14 cellular contexts compared by ENCODE assay signal in the genomic region with DNA sequence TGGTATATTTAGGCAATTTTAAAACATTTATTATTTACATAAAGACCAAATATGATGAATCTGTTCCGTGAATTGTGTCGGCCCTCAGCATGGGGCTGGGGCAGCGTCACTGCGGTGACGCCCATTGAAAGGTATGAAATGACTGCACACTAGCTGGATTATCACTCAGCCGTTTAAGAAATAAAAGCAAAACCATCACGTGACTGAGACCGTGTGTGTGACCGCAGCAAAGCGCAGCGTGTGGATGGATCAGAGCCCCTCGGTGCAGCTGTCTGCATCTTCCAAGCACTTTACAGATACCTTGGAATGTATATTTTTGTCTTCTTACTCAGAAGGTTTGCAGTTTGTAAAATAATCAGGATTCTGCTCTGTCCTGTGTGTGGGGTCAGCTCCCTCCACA. TPM values are rescaled to one million over a fixed set of nuclear protein-coding genes. Genes with fewer than 3 reads are reported as not detected.
DNase-seq lines count a peak whose midpoint lies in the region; ATAC-seq, FAIRE-seq and TF ChIP-seq lines count a peak whose summit lies in the region.
"Had no signal": no experiment of that assay in that cellular context is flagged by ENCODE, and none has a peak within 500 bp of the region (broad histone marks: within the 10 kb centered on the region; RNA-seq: fewer than 3 reads in every experiment).

No MANE protein-coding gene starts in this region.

- FAIRE-seq in frontal cortex (lab: Jason Lieb, UNC), result no peak
- FAIRE-seq: A204.1, bronchial epithelial cell had no signal

- peaks cover 76% of the 10 kb centered on the region for H3K36me3 ChIP-seq in endodermal cell (ENCODE audit: control insufficient read depth, insufficient read depth, low read length)

- no peak overlapping the region for H3K27ac ChIP-seq in endodermal cell (ENCODE audit: low read depth, low read length)
- H3K27ac ChIP-seq: SK-N-MC had no signal

- TF ChIP-seq CTCF in endodermal cell (conservative IDR thresholded peaks at IDR 0.05), result no peak

- TF ChIP-seq RAD21 in Ishikawa (IDR thresholded peaks at IDR 0.05; ENCODE audit: low read depth), result no peak

- H3K4me1 Mint-ChIP-seq in T-helper 2 cell treated with Interferon-gamma antibody and Interleukin-4, amounts not matched to agents 5 μg/mL and 100 μg/mL, for 36 hours (ENCODE audit: low read depth), result peaks cover 13% of the 10 kb centered on the region
- H3K4me1 Mint-ChIP-seq in endodermal cell, result no peaks in the 10 kb centered on the region

- no peak overlapping the region for H3K4me3 Mint-ChIP-seq in T-helper 2 cell treated with Interferon-gamma antibody and Interleukin-4, amounts not matched to agents 5 μg/mL and 100 μg/mL, for 36 hours
- H3K4me3 Mint-ChIP-seq in endodermal cell, result no peak overlapping the region

- no peak overlapping the region for H3K9ac ChIP-seq in endodermal cell (ENCODE audit: extremely low read depth, low read length, poor library complexity, severe bottlenecking)

- no peaks in the 10 kb centered on the region for H3K9me3 ChIP-seq in endodermal cell (ENCODE audit: control insufficient read depth, low read length)

- WGBS in endodermal cell (ENCODE audit: insufficient coverage in 1 of 2, insufficient read length in 1 of 2), 2 experiments, result 95 to 98% methylated on average over 12 of the region's 12 CpGs

- no peaks in the 10 kb centered on the region for H3K9me3 Mint-ChIP-seq in T-helper 2 cell treated with Interferon-gamma antibody and Interleukin-4, amounts not matched to agents 5 μg/mL and 100 μg/mL, for 36 hours
- peaks cover 2% of the 10 kb centered on the region for H3K9me3 Mint-ChIP-seq in endodermal cell

- no peak overlapping the region for H3K4me3 ChIP-seq in endodermal cell (ENCODE audit: low read length)
- H3K4me3 ChIP-seq in skeletal muscle cell (ENCODE audit: low read depth, low read length), result no peak overlapping the region
- H3K4me3 ChIP-seq: SK-N-MC had no signal

- peak overlapping the region; percentile 75 for H3K27ac Mint-ChIP-seq in T-helper 2 cell treated with Interferon-gamma antibody and Interleukin-4, amounts not matched to agents 5 μg/mL and 100 μg/mL, for 36 hours
- peak overlapping the region; percentile 78 for H3K27ac Mint-ChIP-seq in endodermal cell

- no peak for DNase-seq in T-helper 2 cell treated with Interferon-gamma antibody and Interleukin-4, amounts not matched to agents 5 μg/mL and 100 μg/mL, for 36 hours (ENCODE audit: low spot score)
- DNase-seq in T-helper 2 cell, result no peak
- no peak for DNase-seq in endodermal cell
- DNase-seq in skeletal muscle cell (ENCODE audit: low read depth), result peak; percentile 39
- no peak for DNase-seq in frontal cortex (ENCODE audit: low spot score in 2 of 2)
- no peak for DNase-seq in T1000 (lab: John Stamatoyannopoulos, UW)
- DNase-seq: activated CD4-positive, CD25-positive, alpha-beta regulatory T cell; NCI-H1105 treated with DMSO at 0.1 percent for 48 hours; NCI-H226 had no signal

- peaks cover 54% of the 10 kb centered on the region for H3K36me3 Mint-ChIP-seq in T-helper 2 cell treated with Interferon-gamma antibody and Interleukin-4, amounts not matched to agents 5 μg/mL and 100 μg/mL, for 36 hours (ENCODE audit: low read depth)
- peaks cover 79% of the 10 kb centered on the region for H3K36me3 Mint-ChIP-seq in endodermal cell (ENCODE audit: low read depth)

- no peaks in the 10 kb centered on the region for H3K27me3 Mint-ChIP-seq in T-helper 2 cell treated with Interferon-gamma antibody and Interleukin-4, amounts not matched to agents 5 μg/mL and 100 μg/mL, for 36 hours (ENCODE audit: low read depth)
- no peaks in the 10 kb centered on the region for H3K27me3 Mint-ChIP-seq in endodermal cell (ENCODE audit: insufficient read depth)

- ATAC-seq in GM19328 (IDR thresholded peaks at IDR 0.05; ENCODE audit: unreplicated experiment), result no peak

- no peak for TF ChIP-seq EP300 in Ishikawa (IDR thresholded peaks at IDR 0.05; ENCODE audit: borderline replicate concordance)

- no peaks in the 10 kb centered on the region for H3K4me1 ChIP-seq in endodermal cell (ENCODE audit: control insufficient read depth, insufficient read depth, low read length)

- H3K27me3 ChIP-seq in endodermal cell (ENCODE audit: control insufficient read depth, insufficient read depth, low read length, poor library complexity, severe bottlenecking), result no peaks in the 10 kb centered on the region

TF ChIP-seq in Ishikawa, 13 proteins besides CTCF, POLR2A, EP300 and RAD21:
- TF ChIP-seq, protein P1, sequence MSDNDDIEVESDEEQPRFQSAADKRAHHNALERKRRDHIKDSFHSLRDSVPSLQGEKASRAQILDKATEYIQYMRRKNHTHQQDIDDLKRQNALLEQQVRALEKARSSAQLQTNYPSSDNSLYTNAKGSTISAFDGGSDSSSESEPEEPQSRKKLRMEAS (IDR thresholded peaks at IDR 0.05), result 0 out of 2 replicates have a peak, but pooled peaks have one; percentile 29
- no peak for TF ChIP-seq TAF1 (IDR thresholded peaks at IDR 0.05; ENCODE audit: low read depth)
- TF ChIP-seq, protein P2, sequence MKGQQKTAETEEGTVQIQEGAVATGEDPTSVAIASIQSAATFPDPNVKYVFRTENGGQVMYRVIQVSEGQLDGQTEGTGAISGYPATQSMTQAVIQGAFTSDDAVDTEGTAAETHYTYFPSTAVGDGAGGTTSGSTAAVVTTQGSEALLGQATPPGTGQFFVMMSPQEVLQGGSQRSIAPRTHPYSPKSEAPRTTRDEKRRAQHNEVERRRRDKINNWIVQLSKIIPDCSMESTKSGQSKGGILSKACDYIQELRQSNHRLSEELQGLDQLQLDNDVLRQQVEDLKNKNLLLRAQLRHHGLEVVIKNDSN (IDR thresholded peaks at IDR 0.05), result peak; percentile 84
- no peak for TF ChIP-seq YY1 (IDR thresholded peaks at IDR 0.05; ENCODE audit: low read depth)

RNA-seq across cellular contexts. Expression of a gene that starts 45.3 kb away (rescaled TPM):
- 10 to 100 TPM; 75.3 to 79.1 TPM for total RNA-seq in endodermal cell
- 79.0 TPM for polyA plus RNA-seq in endodermal cell (2013, experiment 1 of 2)
- polyA plus RNA-seq in endodermal cell (2013, experiment 2 of 2), result 79.4 TPM
- total RNA-seq in frontal cortex, result 45.2 TPM
